ENCODE assay signal across 8 cellular contexts in the genomic region with DNA sequence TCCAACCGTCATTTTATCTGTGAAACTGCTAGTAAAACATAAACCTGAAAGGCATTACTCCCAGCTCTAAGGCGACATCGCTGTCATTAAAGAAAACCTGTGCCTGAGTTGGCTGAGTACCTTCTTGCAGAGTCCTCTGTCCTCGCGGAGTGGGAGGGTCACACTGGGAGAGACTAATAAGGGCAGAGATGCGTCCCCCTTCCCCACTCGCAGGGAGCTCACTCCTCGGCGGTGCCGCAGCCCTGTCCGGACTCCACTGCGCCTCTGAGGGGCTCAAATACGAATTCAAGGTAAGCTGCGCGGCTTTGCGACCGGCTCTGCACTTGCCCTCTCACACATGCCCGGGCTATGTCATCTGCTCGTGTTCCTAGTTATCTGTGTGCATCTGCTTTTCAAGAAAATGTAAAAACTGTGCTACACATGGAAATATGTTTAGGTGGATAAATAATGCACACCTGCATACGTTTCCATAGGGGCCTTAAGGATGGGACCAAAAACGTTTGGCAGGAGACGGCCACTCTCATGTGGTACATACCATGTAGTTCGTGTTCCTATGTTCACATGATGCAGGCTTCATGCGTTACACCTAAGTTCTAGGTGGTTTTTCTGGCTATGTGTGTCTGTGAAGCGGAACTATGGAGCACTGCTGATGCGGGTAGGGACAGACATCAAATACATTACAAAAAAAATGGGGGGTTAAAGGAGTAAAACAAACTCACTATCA. TPM values are rescaled to one million over a fixed set of nuclear protein-coding genes. Genes with fewer than 3 reads are reported as not detected.
DNase-seq lines count a peak whose midpoint lies in the region; ATAC-seq, FAIRE-seq and TF ChIP-seq lines count a peak whose summit lies in the region.

A gene (plus strand): TSS at position 206 of the 724 bp plus-strand sequence. CDS start 13,012 bp downstream, outside the sequence.

- FAIRE-seq in D721Med (lab: Jason Lieb, UNC), result no peak

- DNase-seq in NCI-H345 (lab: John Stamatoyannopoulos, UW) (peak; percentile 49), Right ventricle myocardium superior (peak; percentile 46), posterior cingulate gyrus (peak in 7 of 10 donors; percentile 18 to 82 (median 31)), D721Med (ENCODE audit: insufficient read length, low spot score) (no peak), NK-92 (lab: John Stamatoyannopoulos, UW; ENCODE audit: unreplicated experiment) (no peak)
- peak; percentile 16 for DNase-seq in activated T-helper 2 cell treated with anti-CD3 and anti-CD28 coated beads, Interferon-gamma antibody, Interleukin-2, Interleukin-4, amounts not matched to agents 10 μg/mL and 5 μg/mL and 100 μg/mL, durations not matched to agents 14 hours and 24 hours and 36 hours (ENCODE audit: low spot score)

- peaks cover 18% of the 10 kb centered on the region for H3K4me1 Mint-ChIP-seq in activated T-helper 2 cell treated with anti-CD3 and anti-CD28 coated beads, Interferon-gamma antibody, Interleukin-2, Interleukin-4, amounts not matched to agents 10 μg/mL and 5 μg/mL and 100 μg/mL, durations not matched to agents 14 hours and 24 hours and 36 hours (ENCODE audit: low read depth)

- intact Hi-C loops in activated T-helper 2 cell treated with anti-CD3 and anti-CD28 coated beads, Interferon-gamma antibody, Interleukin-2, Interleukin-4, amounts not matched to agents 10 μg/mL and 5 μg/mL and 100 μg/mL, durations not matched to agents 14 hours and 24 hours and 36 hours (cut with micrococcal nuclease), result loop anchor here (2.0 to 10.0 kb wide), 2 partner anchors 70 to 132 kb away; a partner anchor contains a TSS
- intact Hi-C loops in Right ventricle myocardium superior (cut with DNase I), result no loop called here
- intact Hi-C loops in posterior cingulate gyrus (cut with DNase I), result no loop called here

- TF ChIP-seq CTCF in D721Med (IDR thresholded peaks at IDR 0.05; ENCODE audit: insufficient read depth, missing control alignments), result no peak

- ATAC-seq in GM18519 (IDR thresholded peaks at IDR 0.05; ENCODE audit: low FRiP score, unreplicated experiment), result peak; percentile 46
- peak; percentile 55 for ATAC-seq in HG02610 (IDR thresholded peaks at IDR 0.05; ENCODE audit: unreplicated experiment)
- ATAC-seq in Right ventricle myocardium superior (ENCODE audit: poor library complexity), result peak; percentile 74

- peaks cover 58% of the 10 kb centered on the region for H3K27me3 Mint-ChIP-seq in activated T-helper 2 cell treated with anti-CD3 and anti-CD28 coated beads, Interferon-gamma antibody, Interleukin-2, Interleukin-4, amounts not matched to agents 10 μg/mL and 5 μg/mL and 100 μg/mL, durations not matched to agents 14 hours and 24 hours and 36 hours (ENCODE audit: low read depth)

- H3K4me3 Mint-ChIP-seq in activated T-helper 2 cell treated with anti-CD3 and anti-CD28 coated beads, Interferon-gamma antibody, Interleukin-2, Interleukin-4, amounts not matched to agents 10 μg/mL and 5 μg/mL and 100 μg/mL, durations not matched to agents 14 hours and 24 hours and 36 hours (ENCODE audit: low read depth), result peak within 1 kb of the TSS; percentile 76

- no peaks in the 10 kb centered on the region for H3K9me3 Mint-ChIP-seq in activated T-helper 2 cell treated with anti-CD3 and anti-CD28 coated beads, Interferon-gamma antibody, Interleukin-2, Interleukin-4, amounts not matched to agents 10 μg/mL and 5 μg/mL and 100 μg/mL, durations not matched to agents 14 hours and 24 hours and 36 hours

- no peaks in the 10 kb centered on the region for H3K36me3 Mint-ChIP-seq in activated T-helper 2 cell treated with anti-CD3 and anti-CD28 coated beads, Interferon-gamma antibody, Interleukin-2, Interleukin-4, amounts not matched to agents 10 μg/mL and 5 μg/mL and 100 μg/mL, durations not matched to agents 14 hours and 24 hours and 36 hours (ENCODE audit: low read depth)

- H3K27ac Mint-ChIP-seq in activated T-helper 2 cell treated with anti-CD3 and anti-CD28 coated beads, Interferon-gamma antibody, Interleukin-2, Interleukin-4, amounts not matched to agents 10 μg/mL and 5 μg/mL and 100 μg/mL, durations not matched to agents 14 hours and 24 hours and 36 hours, result peak within 1 kb of the TSS; percentile 6

RNA-seq across cellular contexts. Expression of the gene that starts here (rescaled TPM):
- total RNA-seq in activated T-helper 2 cell treated with anti-CD3 and anti-CD28 coated beads, Interferon-gamma antibody, Interleukin-2, Interleukin-4, amounts not matched to agents 10 μg/mL and 5 μg/mL and 100 μg/mL, durations not matched to agents 14 hours and 24 hours and 36 hours, result 0.14 and 0.16 TPM in 2 replicates
- total RNA-seq in Right ventricle myocardium superior, result 2.0 TPM

Comparison
In these comparisons a context has a peak if more than half of its experiments do, and no peak if none do; other contexts are left out.
1. Peak in DNase-seq in activated T-helper 2 cell treated with anti-CD3 and anti-CD28 coated beads, Interferon-gamma antibody, Interleukin-2, Interleukin-4, amounts not matched to agents 10 μg/mL and 5 μg/mL and 100 μg/mL, durations not matched to agents 14 hours and 24 hours and 36 hours; RNA of the gene not detected or under 1 TPM.
2. DNase-seq: peak in NCI-H345 (single experiment), Right ventricle myocardium superior (single experiment) and posterior cingulate gyrus (7 of 10); none in D721Med (single experiment) and NK-92 (single experiment).
3. Peak in every context shown above with its lines, with median percentiles within 50 percentile points of each other: ATAC-seq.